In the genomic region with DNA sequence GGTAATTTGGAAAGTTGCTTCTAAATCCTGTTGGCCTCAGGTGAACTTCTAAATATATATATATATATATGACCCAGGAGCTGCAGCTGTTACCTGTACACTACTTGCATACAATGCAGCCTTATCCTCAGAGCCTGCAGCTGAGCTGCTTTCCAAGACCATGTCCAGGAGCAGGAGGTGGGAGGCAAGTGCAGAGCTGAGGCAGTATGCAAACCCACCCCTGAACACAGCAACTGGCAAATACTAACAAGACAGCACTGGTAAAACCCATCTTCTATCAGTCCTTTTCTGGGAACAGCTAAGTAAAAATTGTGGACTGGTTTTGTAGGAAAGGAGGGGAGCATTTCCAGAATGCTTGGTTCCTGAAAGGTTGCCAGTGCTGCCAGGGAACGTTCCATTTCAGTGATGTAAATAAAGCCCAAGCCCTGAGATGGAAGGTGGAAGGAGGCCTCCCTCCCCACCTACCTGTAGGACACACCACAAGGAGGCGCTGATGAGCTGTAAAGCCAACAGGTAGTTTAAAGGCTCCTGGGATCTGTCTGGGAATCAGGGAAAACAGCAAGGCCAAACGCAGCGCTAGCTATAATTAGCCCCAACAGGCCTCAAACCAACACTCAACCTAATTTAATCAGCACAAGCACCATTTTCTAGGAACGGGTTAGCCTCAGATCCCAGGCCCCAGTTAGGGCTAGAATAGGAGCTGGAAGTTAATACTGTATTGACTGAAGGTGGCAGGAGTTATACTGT, we compare ENCODE assay signal across 8 cellular contexts.
DNase-seq lines count a peak whose midpoint lies in the region; ATAC-seq, FAIRE-seq and TF ChIP-seq lines count a peak whose summit lies in the region.

No MANE protein-coding gene starts in this region.

- RAD21 ChIA-PET in HCT116 (lab: Charles Lee; ENCODE audit: low non-redundant PET in 1 of 2, low total read pairs in 2 of 2, uncharacterized antibody in 2 of 2, unreplicated experiment in 2 of 2) = interaction anchor here (0.8 to 2.8 kb wide), 4 partner anchors 17 to 202 kb away, joined by 3 to 29 read pairs (median 12); partner anchors contain the start of gene MAP3K5 (in 2 of the 2)

- no peaks in the 10 kb centered on the region for H3K9me2 ChIP-seq in HCT116 (ENCODE audit: insufficient read depth)

- H3K36me3 ChIP-seq in HCT116 (ENCODE audit: control insufficient read depth in 1 of 2, insufficient read depth in 2 of 2, low read length in 2 of 2) (no peaks in the 10 kb centered on the region), astrocyte (ENCODE audit: insufficient read depth, low read length) (no peaks in the 10 kb centered on the region)

- intact Hi-C loops in HCT116 (cut with micrococcal nuclease) = loop anchor here (1.0 kb wide), 2 partner anchors 149 to 283 kb away; no protein-coding TSS in a partner anchor

- no peak for TF ChIP-seq POLR2A in HCT116 (IDR thresholded peaks at IDR 0.05; ENCODE audit: borderline replicate concordance, extremely low read depth, insufficient read depth, insufficient read length)

- H2AFZ ChIP-seq in HCT116 (ENCODE audit: low read depth, low read length, poor library complexity, severe bottlenecking) (no peak overlapping the region), astrocyte (ENCODE audit: low read depth, low read length) (peak overlapping the region; percentile 35)

- no peaks in the 10 kb centered on the region for H3K79me2 ChIP-seq in HCT116 (ENCODE audit: insufficient read depth, low read length)
- H3K79me2 ChIP-seq in astrocyte (ENCODE audit: insufficient read depth, low read length) = no peaks in the 10 kb centered on the region

- peaks cover 4% of the 10 kb centered on the region for H3K4me1 Mint-ChIP-seq in astrocyte (ENCODE audit: low read depth, unreplicated experiment)

- peak; percentile 99 for ATAC-seq in HCT116
- no peak for ATAC-seq in GM19328 (IDR thresholded peaks at IDR 0.05; ENCODE audit: unreplicated experiment)

- H3K4me3 ChIP-seq in HCT116 (replicated peaks in 1 of 2; ENCODE audit: low read depth in 1 of 2, low read length in 2 of 2) = no peak overlapping the region
- no peak overlapping the region for H3K4me3 ChIP-seq in astrocyte (ENCODE audit: insufficient read depth, low read depth, low read length)
- no peak overlapping the region for H3K4me3 ChIP-seq in skeletal muscle cell (ENCODE audit: low read depth, low read length)

- BruUV-seq in HCT116 (replicated peaks; lab: Mats Ljungman, UMichigan) = no TSS peak

- POLR2A ChIA-PET in HCT116 (lab: Charles Lee) = interaction anchor here (1.8 kb wide), 1 partner anchor 148 kb away, joined by 16 read pairs; the partner anchor contains the start of gene MAP3K5

- H3K9me3 ChIP-seq in HCT116 (ENCODE audit: control insufficient read depth in 1 of 2, insufficient read depth in 1 of 2, low read depth in 1 of 2, low read length in 2 of 2) = no peaks in the 10 kb centered on the region
- no peaks in the 10 kb centered on the region for H3K9me3 ChIP-seq in astrocyte (ENCODE audit: insufficient read depth, low read depth, low read length)

- H3K4me1 ChIP-seq in HCT116 (ENCODE audit: control insufficient read depth in 1 of 2, insufficient read depth in 2 of 2, low read length in 2 of 2) = peaks cover 3 to 9% of the 10 kb centered on the region in 2 experiments; a peak in 3 of 4 replicates
- H3K4me1 ChIP-seq in astrocyte (ENCODE audit: insufficient read depth, low read length) = peaks cover 14% of the 10 kb centered on the region

- no peaks in the 10 kb centered on the region for H3K9me3 Mint-ChIP-seq in astrocyte (ENCODE audit: unreplicated experiment)

- H3K9ac ChIP-seq in HCT116 (ENCODE audit: low read length) = no peak overlapping the region
- no peak overlapping the region for H3K9ac ChIP-seq in astrocyte (ENCODE audit: low read length)

- no peaks in the 10 kb centered on the region for H3K27me3 Mint-ChIP-seq in astrocyte (ENCODE audit: low read depth, unreplicated experiment)

- DNase-seq in DMS153 treated with DMSO at 0.1 percent for 48 hours (lab: John Stamatoyannopoulos, UW; ENCODE audit: unreplicated experiment) = peak; percentile 79
- peak; percentile 79 for DNase-seq in HCT116 (ENCODE audit: low read depth, low spot score)
- DNase-seq in NCI-H1694 treated with DMSO at 0.1 percent for 48 hours (lab: John Stamatoyannopoulos, UW) = peak; percentile 44
- DNase-seq in T-helper 22 cell (ENCODE audit: low read depth) = peak; percentile 53
- peak; percentile 76 for DNase-seq in astrocyte (ENCODE audit: low read depth)
- peak; percentile 34 for DNase-seq in hepatic stellate cell (ENCODE audit: low spot score)
- DNase-seq in skeletal muscle cell (ENCODE audit: low read depth) = peak; percentile 41

- H3K4me2 ChIP-seq in HCT116 (ENCODE audit: low read length) (0 out of 2 replicates have a peak overlapping the region, but pooled peaks have one; percentile 3), astrocyte (ENCODE audit: low read length) (peak overlapping the region; percentile 49)

- H3K27ac ChIP-seq in HCT116 (ENCODE audit: low read depth, low read length) = no peak overlapping the region
- no peak overlapping the region for H3K27ac ChIP-seq in astrocyte (ENCODE audit: low read depth, low read length)

- CTCF ChIA-PET in HCT116 (lab: Charles Lee) = interaction anchor here (0.5 to 3.9 kb wide), 34 partner anchors 8 to 670 kb away, joined by 3 to 158 read pairs (median 4); partner anchors contain the start of gene MAP3K5

- TF ChIP-seq RAD21 in HCT116 (IDR thresholded peaks at IDR 0.05; ENCODE audit: low read depth) = peak; percentile 95

- TF ChIP-seq CTCF in HCT116 (IDR thresholded peaks at IDR 0.05 in 2 of 3, conservative IDR thresholded peaks at IDR 0.05 in 1 of 3; ENCODE audit: borderline replicate concordance in 1 of 3, insufficient read depth in 1 of 3, low read depth in 2 of 3, low read length in 2 of 3) (peak; percentile 91 to 97 (median 91)), astrocyte (IDR thresholded peaks at IDR 0.05; ENCODE audit: insufficient read depth, low read depth, low read length) (peak; percentile 82)

- no peaks in the 10 kb centered on the region for H3K36me3 Mint-ChIP-seq in astrocyte (ENCODE audit: low read depth, unreplicated experiment)

- FAIRE-seq in astrocyte (lab: Jason Lieb, UNC) = no peak

- H3K27me3 ChIP-seq in HCT116 (ENCODE audit: insufficient read depth, low read length) = no peaks in the 10 kb centered on the region
- no peaks in the 10 kb centered on the region for H3K27me3 ChIP-seq in astrocyte (ENCODE audit: insufficient read depth, low read length)

- H3K27ac Mint-ChIP-seq in astrocyte (ENCODE audit: unreplicated experiment) = no peak overlapping the region

- H4K20me1 ChIP-seq in HCT116 (ENCODE audit: insufficient read depth) (no peaks in the 10 kb centered on the region), astrocyte (ENCODE audit: insufficient read depth, low read length) (no peaks in the 10 kb centered on the region)

- no peak overlapping the region for H3K4me3 Mint-ChIP-seq in astrocyte (ENCODE audit: unreplicated experiment)

TF ChIP-seq in HCT116, 20 proteins besides CTCF, POLR2A, EP300 and RAD21:
- TF ChIP-seq TCF7L2 (IDR thresholded peaks at IDR 0.05; ENCODE audit: borderline replicate concordance, extremely low read depth, insufficient read depth, insufficient read length) (no peak), YY1 (IDR thresholded peaks at IDR 0.05; ENCODE audit: extremely low read depth, insufficient replicate concordance, low read depth, low read length) (peak; percentile 11)
TF ChIP-seq in HCT116: peak in this region for 1.
